Comparison of ENCODE assay signal across 21 cellular contexts in the genomic region with DNA sequence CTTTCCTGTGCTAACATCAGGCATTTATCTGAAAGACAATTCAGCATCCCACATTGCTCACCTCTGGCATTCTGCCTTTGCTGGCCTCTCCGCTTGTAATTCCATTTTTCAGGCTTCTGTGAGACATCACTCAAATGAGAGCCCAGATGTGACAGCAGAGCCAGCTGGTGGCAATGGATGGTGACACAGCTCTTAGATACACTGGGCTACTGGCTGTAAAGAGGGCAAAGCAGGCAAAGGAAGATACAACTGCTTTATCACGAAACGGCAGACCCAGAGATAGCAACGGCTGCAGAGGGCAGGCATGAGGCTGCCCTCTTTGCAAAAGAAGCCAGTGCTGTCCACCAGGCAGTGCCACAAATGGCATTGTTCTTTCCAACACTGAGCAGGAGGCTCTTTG.
DNase-seq lines count a peak whose midpoint lies in the region; ATAC-seq and TF ChIP-seq lines count a peak whose summit lies in the region.
"Had no signal": no experiment of that assay in that cellular context is flagged by ENCODE, and none has a peak within 500 bp of the region (broad histone marks: within the 10 kb centered on the region; RNA-seq: fewer than 3 reads in every experiment).

No MANE protein-coding gene starts in this region.

- TF ChIP-seq POLR2A in testis (IDR thresholded peaks at IDR 0.05) = no peak

- DNase-seq in Right ventricle myocardium inferior (ENCODE audit: missing footprints) (no peak), right atrium auricular region (ENCODE audit: low spot score) (no peak), OCI-M1 (lab: John Stamatoyannopoulos, UW) (peak; percentile 55), left ventricle myocardium superior (no peak), testis (peak; percentile 62), NCI-H2081 (lab: John Stamatoyannopoulos, UW) (no peak)
- DNase-seq in CD4-positive, alpha-beta T cell = no peak
- DNase-seq: activated CD4-positive, alpha-beta T cell treated with anti-CD3 and anti-CD28 coated beads, Interleukin-2, amount 10 ng/mL, durations not matched to agents 24 days and 14 days; activated gamma-delta T cell treated with Interleukin-2 at 50 U/mL for 16 hours; CD4-positive, alpha-beta memory T cell; DND-41; effector memory CD4-positive, alpha-beta T cell; NCI-H187 treated with DMSO at 0.1 percent for 48 hours; PC-9; psoas muscle; stimulated activated CD4-positive, alpha-beta T cell treated with anti-CD3 and anti-CD28 coated beads, Interleukin-12 subunit alpha, Interleukin-12 subunit beta, amount 100 ng/mL, for 4 hours; thyroid gland had no signal

- no peak overlapping the region for H3K4me3 Mint-ChIP-seq in CD4-positive, alpha-beta T cell
- H3K4me3 Mint-ChIP-seq: activated CD4-positive, alpha-beta T cell treated with anti-CD3 and anti-CD28 coated beads, Interleukin-2, amount 10 ng/mL, durations not matched to agents 24 days and 14 days; CD4-positive, alpha-beta memory T cell; central memory CD8-positive, alpha-beta T cell; memory B cell; natural killer cell treated with Interleukin-12 subunit alpha and Interleukin-12 subunit beta and Interleukin-15 and Interleukin-18, amount 100 ng/mL, for 72 hours had no signal

- TF ChIP-seq CTCF in right atrium auricular region (IDR thresholded peaks at IDR 0.05) = peak in 1 of 2 donors; percentile 24
- TF ChIP-seq CTCF in testis (IDR thresholded peaks at IDR 0.05) = no peak
- no peak for TF ChIP-seq CTCF in CD4-positive, alpha-beta T cell (IDR thresholded peaks at IDR 0.05)

- 66 to 76% methylated on average over 4 of the region's 4 CpGs for WGBS in testis, 2 donors

- ATAC-seq in Right ventricle myocardium inferior (peak; percentile 65), left ventricle myocardium superior (peak; percentile 43), HG03378 (IDR thresholded peaks at IDR 0.05; ENCODE audit: unreplicated experiment) (no peak)
- ATAC-seq in CD4-positive, alpha-beta T cell (ENCODE audit: poor library complexity) = no peak
- ATAC-seq: natural killer cell treated with Interleukin-12 subunit alpha and Interleukin-12 subunit beta and Interleukin-15 and Interleukin-18, amount 100 ng/mL, for 72 hours had no signal

- H3K4me3 ChIP-seq in right atrium auricular region (no peak overlapping the region), testis (no peak overlapping the region)
- H3K4me3 ChIP-seq: PC-9, psoas muscle, thyroid gland had no signal

- intact Hi-C loops in Right ventricle myocardium inferior (cut with DNase I) = loop anchor here (5.0 kb wide), 1 partner anchor 401 kb away; no protein-coding TSS in a partner anchor
- intact Hi-C loops in left ventricle myocardium superior (cut with micrococcal nuclease) = no loop called here
- intact Hi-C loops in testis (cut with DNase I; ENCODE audit: low total_unique reads) = no loop called here
- intact Hi-C loops in CD4-positive, alpha-beta T cell (cut with DNase I, micrococcal nuclease) = no loop called here

- H3K36me3 ChIP-seq in right atrium auricular region (no peaks in the 10 kb centered on the region), testis (ENCODE audit: low read depth, missing control alignments) (no peaks in the 10 kb centered on the region)
- H3K36me3 ChIP-seq: thyroid gland had no signal

- peaks cover 9% of the 10 kb centered on the region for H3K9me3 Mint-ChIP-seq in CD4-positive, alpha-beta T cell
- H3K9me3 Mint-ChIP-seq: activated CD4-positive, alpha-beta T cell treated with anti-CD3 and anti-CD28 coated beads, Interleukin-2, amount 10 ng/mL, durations not matched to agents 24 days and 14 days; central memory CD8-positive, alpha-beta T cell had no signal

- H3K27ac ChIP-seq in right atrium auricular region (no peak overlapping the region), testis (no peak overlapping the region)
- no peak overlapping the region for H3K27ac ChIP-seq in CD4-positive, alpha-beta T cell (ENCODE audit: low read depth, low read length)
- H3K27ac ChIP-seq: PC-9, psoas muscle, thyroid gland had no signal

- POLR2A ChIA-PET in CD4-positive, alpha-beta T cell (lab: Charles Lee) = no interaction called here

- peaks cover 6% of the 10 kb centered on the region for H3K27me3 Mint-ChIP-seq in CD4-positive, alpha-beta T cell
- H3K27me3 Mint-ChIP-seq: activated CD4-positive, alpha-beta T cell treated with anti-CD3 and anti-CD28 coated beads, Interleukin-2, amount 10 ng/mL, durations not matched to agents 24 days and 14 days; CD4-positive, alpha-beta memory T cell; central memory CD8-positive, alpha-beta T cell; memory B cell had no signal

- H3K27me3 ChIP-seq in right atrium auricular region (no peaks in the 10 kb centered on the region), testis (no peaks in the 10 kb centered on the region)
- no peaks in the 10 kb centered on the region for H3K27me3 ChIP-seq in CD4-positive, alpha-beta T cell (ENCODE audit: control insufficient read depth, insufficient read depth, low read length)
- H3K27me3 ChIP-seq: thyroid gland had no signal

- no peaks in the 10 kb centered on the region for H3K36me3 Mint-ChIP-seq in CD4-positive, alpha-beta T cell (ENCODE audit: low read depth)
- H3K36me3 Mint-ChIP-seq: CD4-positive, alpha-beta memory T cell; natural killer cell treated with Interleukin-12 subunit alpha and Interleukin-12 subunit beta and Interleukin-15 and Interleukin-18, amount 100 ng/mL, for 72 hours had no signal

- CTCF ChIA-PET in CD4-positive, alpha-beta T cell (lab: Charles Lee) = no interaction called here

- H3K9me3 ChIP-seq in right atrium auricular region (peaks cover 0 to 18% of the 10 kb centered on the region in 2 donors), testis (no peaks in the 10 kb centered on the region)
- H3K9me3 ChIP-seq in CD4-positive, alpha-beta T cell (ENCODE audit: control insufficient read depth, low read length) = no peaks in the 10 kb centered on the region
- H3K9me3 ChIP-seq: thyroid gland had no signal

- no peaks in the 10 kb centered on the region for H3K4me1 Mint-ChIP-seq in CD4-positive, alpha-beta T cell (ENCODE audit: low read depth)
- H3K4me1 Mint-ChIP-seq: activated CD4-positive, alpha-beta T cell treated with anti-CD3 and anti-CD28 coated beads, Interleukin-2, amount 10 ng/mL, durations not matched to agents 24 days and 14 days; CD4-positive, alpha-beta memory T cell; central memory CD8-positive, alpha-beta T cell had no signal

- H3K27ac Mint-ChIP-seq in CD4-positive, alpha-beta T cell = no peak overlapping the region
- H3K27ac Mint-ChIP-seq: activated CD4-positive, alpha-beta T cell treated with anti-CD3 and anti-CD28 coated beads, Interleukin-2, amount 10 ng/mL, durations not matched to agents 24 days and 14 days; CD4-positive, alpha-beta memory T cell; memory B cell; natural killer cell treated with Interleukin-12 subunit alpha and Interleukin-12 subunit beta and Interleukin-15 and Interleukin-18, amount 100 ng/mL, for 72 hours had no signal

- H3K4me1 ChIP-seq in right atrium auricular region (peaks cover 0 to 5% of the 10 kb centered on the region in 2 donors), testis (peaks cover 14% of the 10 kb centered on the region)
- H3K4me1 ChIP-seq: psoas muscle, thyroid gland had no signal

Comparison
In these comparisons a context has a peak if more than half of its experiments do, and no peak if none do; other contexts are left out.
1. ATAC-seq: peak in Right ventricle myocardium inferior (single experiment) and left ventricle myocardium superior (single experiment); none in HG03378 (single experiment) and CD4-positive, alpha-beta T cell (single experiment).
2. DNase-seq: peak in OCI-M1 (single experiment) and testis (single experiment); none in Right ventricle myocardium inferior (single experiment), right atrium auricular region (single experiment), left ventricle myocardium superior (single experiment), NCI-H2081 (0 of 2) and CD4-positive, alpha-beta T cell (0 of 10).